In genomic region chr5:140672455-140673186, GRCh38 we compare ENCODE assay signal across 1 cellular context.
A peak's percentile ranks its signal among the peaks of the same experiment; 100 is the strongest.
TF ChIP-seq lines count a peak whose summit lies in the region.

No MANE protein-coding gene starts in this region.

TF ChIP-seq in HepG2, 621 proteins besides CTCF, POLR2A, EP300 and RAD21:
- TF ChIP-seq ZNF569 (CRISPR knock-in tag; IDR thresholded peaks at IDR 0.05; ENCODE audit: borderline replicate concordance) (no peak), AGO1 (IDR thresholded peaks at IDR 0.05; ENCODE audit: low read depth, low read length, poor library complexity, severe bottlenecking) (peak; percentile 69), AGO2 (optimal IDR thresholded peaks at IDR 0.05; ENCODE audit: low read depth, low read length) (peak; percentile 67), RBFOX2 (IDR thresholded peaks at IDR 0.05; ENCODE audit: low read depth, low read length) (peak; percentile 57), PITX1 (CRISPR knock-in tag; IDR thresholded peaks at IDR 0.05) (no peak), ZNF629 (CRISPR knock-in tag; conservative IDR thresholded peaks at IDR 0.05) (0 out of 2 replicates have a peak, but pooled peaks have one; percentile 31)
TF ChIP-seq in HepG2: peak in this region for 4.
